In the genomic region with DNA sequence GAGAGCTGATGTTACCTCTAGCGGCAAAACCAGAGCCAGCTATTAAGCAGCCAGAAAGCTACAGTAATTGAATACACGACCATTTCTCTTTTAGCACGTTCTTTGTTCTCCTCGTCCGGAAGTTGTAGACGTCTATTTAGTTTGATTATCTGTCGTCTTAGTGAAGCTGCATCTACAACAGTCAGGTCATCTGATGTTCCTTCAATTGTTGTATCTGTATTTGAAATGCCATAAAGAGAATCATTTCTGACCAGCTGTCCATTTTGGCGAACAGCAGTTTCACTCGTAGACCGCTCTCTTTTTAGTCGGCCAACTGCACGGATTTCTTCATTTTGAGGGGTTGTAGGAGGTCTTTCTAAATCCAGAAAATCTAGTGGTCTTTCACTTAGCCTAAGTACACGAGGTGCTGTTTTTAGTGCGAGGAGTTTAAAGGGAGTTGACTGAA, we compare ENCODE assay signal across 11 cellular contexts. TPM values are rescaled to one million over a fixed set of nuclear protein-coding genes. Genes with fewer than 3 reads are reported as not detected.
DNase-seq lines count a peak whose midpoint lies in the region; ATAC-seq and TF ChIP-seq lines count a peak whose summit lies in the region.
"Had no signal": no experiment of that assay in that cellular context is flagged by ENCODE, and none has a peak within 500 bp of the region (broad histone marks: within the 10 kb centered on the region; RNA-seq: fewer than 3 reads in every experiment).

No MANE protein-coding gene starts in this region.

- no peaks in the 10 kb centered on the region for H3K79me2 ChIP-seq in SK-N-SH (ENCODE audit: insufficient read depth)

- peak overlapping the region; percentile 41 to 57 for H3K4me3 ChIP-seq in SK-N-SH (ENCODE audit: low read depth in 2 of 2, low read length in 1 of 2)
- H3K4me3 ChIP-seq in gastrocnemius medialis = peak overlapping the region; percentile 56 to 75 (median 60)
- H3K4me3 ChIP-seq in colonic mucosa = no peak overlapping the region

- 58% methylated on average over 14 of the region's 14 CpGs for WGBS in SK-N-SH (ENCODE audit: low lambda C conversion rate)

- H3F3A ChIP-seq in SK-N-SH (replicated peaks; ENCODE audit: insufficient read depth) = peaks cover 4% of the 10 kb centered on the region

- peak; percentile 69 for DNase-seq in DMS53 (lab: John Stamatoyannopoulos, UW)
- DNase-seq in NCI-H2029 (lab: John Stamatoyannopoulos, UW) = peak; percentile 44
- DNase-seq in SK-N-SH = peak; percentile 20
- no peak for DNase-seq in gastrocnemius medialis
- DNase-seq in KG1 (lab: John Stamatoyannopoulos, UW) = no peak
- DNase-seq in colonic mucosa = no peak
- DNase-seq: activated CD4-positive, alpha-beta memory T cell treated with anti-CD3 and anti-CD28 coated beads for 36 hours had no signal

- no peak for TF ChIP-seq EP300 in SK-N-SH (IDR thresholded peaks at IDR 0.05; ENCODE audit: borderline replicate concordance in 1 of 2, low read depth in 1 of 2, low read length in 1 of 2)

- in situ Hi-C loops in gastrocnemius medialis (cut with MboI; ENCODE audit: low sequenced_read_pairs in 4 of 4) = no loop called here

- H3K9me3 ChIP-seq in SK-N-SH (no peaks in the 10 kb centered on the region), gastrocnemius medialis (no peaks in the 10 kb centered on the region), colonic mucosa (no peaks in the 10 kb centered on the region)

- peak; percentile 22 to 62 for ATAC-seq in gastrocnemius medialis
- no peak for ATAC-seq in HG03565 (IDR thresholded peaks at IDR 0.05; ENCODE audit: unreplicated experiment)

- peak overlapping the region; percentile 45 to 76 for H3K27ac ChIP-seq in SK-N-SH (ENCODE audit: low read depth in 2 of 2, low read length in 1 of 2)
- peak overlapping the region; percentile 53 to 85 (median 70) for H3K27ac ChIP-seq in gastrocnemius medialis
- H3K27ac ChIP-seq in colonic mucosa = no peak overlapping the region
- H3K27ac ChIP-seq: SK-N-MC had no signal

- H3K9ac ChIP-seq in SK-N-SH (peak overlapping the region; percentile 42; the same call in 1 of the 2 replicates), colonic mucosa (ENCODE audit: low read depth in 2 of 2, low read length in 2 of 2) (no peak overlapping the region)

- CTCF ChIA-PET in SK-N-SH (lab: Yijun Ruan, JAX) = interaction anchor here (1.2 to 6.5 kb wide), 4 partner anchors 30 to 79 kb away, joined by 3 to 68 read pairs (median 8); partner anchors contain the start of gene SLC26A2

- TF ChIP-seq CTCF in SK-N-SH (IDR thresholded peaks at IDR 0.05) (no peak), gastrocnemius medialis (IDR thresholded peaks at IDR 0.05 in 4 of 5, conservative IDR thresholded peaks at IDR 0.05 in 1 of 5) (no peak), colonic mucosa (IDR thresholded peaks at IDR 0.05) (no peak)

- no peaks in the 10 kb centered on the region for H3K36me3 ChIP-seq in SK-N-SH (replicated peaks in 1 of 2; ENCODE audit: control insufficient read depth in 1 of 2, insufficient read depth in 2 of 2, low read length in 1 of 2)
- no peaks in the 10 kb centered on the region for H3K36me3 ChIP-seq in gastrocnemius medialis
- no peaks in the 10 kb centered on the region for H3K36me3 ChIP-seq in colonic mucosa

- H3K27me3 ChIP-seq in SK-N-SH (ENCODE audit: insufficient read depth) = no peaks in the 10 kb centered on the region
- no peaks in the 10 kb centered on the region for H3K27me3 ChIP-seq in gastrocnemius medialis
- H3K27me3 ChIP-seq in colonic mucosa = no peaks in the 10 kb centered on the region

- TF ChIP-seq POLR2A in gastrocnemius medialis (IDR thresholded peaks at IDR 0.05) = no peak

- POLR2A ChIA-PET in SK-N-SH (lab: Yijun Ruan, JAX) = interaction anchor here (0.6 kb wide), 1 partner anchor 585 kb away, joined by 4 read pairs; no protein-coding TSS in a partner anchor

- H3K4me2 ChIP-seq in SK-N-SH = peak overlapping the region; percentile 71; the same call in 1 of the 2 replicates

- H3K4me1 ChIP-seq in SK-N-SH (ENCODE audit: control insufficient read depth in 1 of 2, insufficient read depth in 2 of 2, low read depth in 1 of 2, low read length in 1 of 2) (peaks cover 8 to 10% of the 10 kb centered on the region in 2 experiments; a peak in 3 of 4 replicates), gastrocnemius medialis (peaks cover 0 to 11% of the 10 kb centered on the region in 2 donors), colonic mucosa (no peaks in the 10 kb centered on the region)

- H3K9me2 ChIP-seq in SK-N-SH = no peaks in the 10 kb centered on the region

- intact Hi-C loops in gastrocnemius medialis (cut with DNase I; ENCODE audit: low total_unique reads) = loop anchor here (1.0 kb wide), 1 partner anchor 28 kb away; the partner anchor contains the start of gene SLC26A2
- intact Hi-C loops in colonic mucosa (cut with DNase I) = no loop called here

- H4K20me1 ChIP-seq in SK-N-SH (ENCODE audit: insufficient read depth) = no peaks in the 10 kb centered on the region

- TF ChIP-seq RAD21 in SK-N-SH (IDR thresholded peaks at IDR 0.05; ENCODE audit: low read length) = no peak

- H2AFZ ChIP-seq in SK-N-SH (ENCODE audit: low read depth) = peak overlapping the region; percentile 71

TF ChIP-seq in SK-N-SH, 30 proteins besides CTCF, POLR2A, EP300 and RAD21:
- TF ChIP-seq FOXM1 (IDR thresholded peaks at IDR 0.05; ENCODE audit: low read depth) (no peak), JUND (IDR thresholded peaks at IDR 0.05) (no peak), NRF1 (IDR thresholded peaks at IDR 0.05; ENCODE audit: low read depth, low read length) (no peak), RFX5 (IDR thresholded peaks at IDR 0.05; ENCODE audit: low read length) (no peak), NFIC (IDR thresholded peaks at IDR 0.05; ENCODE audit: borderline replicate concordance) (no peak), SMC3 (IDR thresholded peaks at IDR 0.05; ENCODE audit: low read depth, low read length) (no peak), USF1 (IDR thresholded peaks at IDR 0.05; ENCODE audit: borderline replicate concordance, low read depth) (no peak), MXI1 (IDR thresholded peaks at IDR 0.05; ENCODE audit: low read depth, low read length) (no peak; the same call in 1 of the 2 replicates), TAF1 (IDR thresholded peaks at IDR 0.05; ENCODE audit: borderline replicate concordance, low read depth, low read length) (no peak), CHD2 (IDR thresholded peaks at IDR 0.05; ENCODE audit: low read length, partially characterized antibody) (no peak), FOSL2 (IDR thresholded peaks at IDR 0.05; ENCODE audit: borderline replicate concordance, low read depth) (no peak), RCOR1 (IDR thresholded peaks at IDR 0.05; ENCODE audit: low read length) (no peak)
- TF ChIP-seq, protein P1, sequence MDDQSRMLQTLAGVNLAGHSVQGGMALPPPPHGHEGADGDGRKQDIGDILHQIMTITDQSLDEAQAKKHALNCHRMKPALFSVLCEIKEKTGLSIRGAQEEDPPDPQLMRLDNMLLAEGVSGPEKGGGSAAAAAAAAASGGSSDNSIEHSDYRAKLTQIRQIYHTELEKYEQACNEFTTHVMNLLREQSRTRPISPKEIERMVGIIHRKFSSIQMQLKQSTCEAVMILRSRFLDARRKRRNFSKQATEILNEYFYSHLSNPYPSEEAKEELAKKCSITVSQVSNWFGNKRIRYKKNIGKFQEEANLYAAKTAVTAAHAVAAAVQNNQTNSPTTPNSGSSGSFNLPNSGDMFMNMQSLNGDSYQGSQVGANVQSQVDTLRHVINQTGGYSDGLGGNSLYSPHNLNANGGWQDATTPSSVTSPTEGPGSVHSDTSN (IDR thresholded peaks at IDR 0.05) = no peak
TF ChIP-seq in SK-N-SH: peak in this region for 0.

RNA-seq across cellular contexts. Expression of gene PDE6A, which starts 12.6 kb away (rescaled TPM):
- 0.05 and 0.06 TPM in 2 replicates for polyA plus RNA-seq in SK-N-SH (2012; rRNA removed)
- polyA plus RNA-seq in SK-N-SH (2012; cell fraction: cytosol; rRNA removed) = 0.06 and 0.07 TPM in 2 replicates
- 0.11 and 0.14 TPM in 2 replicates for polyA plus RNA-seq in SK-N-SH (2012; cell fraction: nucleus; rRNA removed)
- total RNA-seq in gastrocnemius medialis (not detected), colonic mucosa (1 to 10 TPM; 1.5 to 2.7 TPM)
- total RNA-seq: activated CD4-positive, alpha-beta memory T cell treated with anti-CD3 and anti-CD28 coated beads for 36 hours; H9; HT1080 had no signal

RNA-seq across cellular contexts. Expression of gene SLC26A2, which starts 28.5 kb away (rescaled TPM):
- polyA plus RNA-seq in SK-N-SH (2012; rRNA removed) = 1.3 and 1.9 TPM in 2 replicates
- polyA plus RNA-seq in SK-N-SH (2012; cell fraction: cytosol; rRNA removed) = 2.0 TPM in 2 replicates
- polyA plus RNA-seq in SK-N-SH (2012; cell fraction: nucleus; rRNA removed) = 0.89 and 1.7 TPM in 2 replicates
- total RNA-seq in gastrocnemius medialis = 1 to 10 TPM; 3.0 to 9.9 (median 6.9) TPM
- 100 to 1,000 TPM; 339 to 770 TPM for total RNA-seq in colonic mucosa

Comparison
In these comparisons a context has a peak if more than half of its experiments do, and no peak if none do; other contexts are left out.
1. DNase-seq: peak in DMS53 (single experiment), NCI-H2029 (single experiment) and SK-N-SH (single experiment); none in gastrocnemius medialis (0 of 2), KG1 (single experiment) and colonic mucosa (single experiment).
2. RNA of gene SLC26A2, which starts 28.5 kb away (total RNA-seq): 339 to 770 TPM in colonic mucosa; 3.0 to 9.9 TPM in gastrocnemius medialis; every median in the first group is over 10 times any median in the second.